28 cellular contexts compared by ENCODE assay signal in the genomic region with DNA sequence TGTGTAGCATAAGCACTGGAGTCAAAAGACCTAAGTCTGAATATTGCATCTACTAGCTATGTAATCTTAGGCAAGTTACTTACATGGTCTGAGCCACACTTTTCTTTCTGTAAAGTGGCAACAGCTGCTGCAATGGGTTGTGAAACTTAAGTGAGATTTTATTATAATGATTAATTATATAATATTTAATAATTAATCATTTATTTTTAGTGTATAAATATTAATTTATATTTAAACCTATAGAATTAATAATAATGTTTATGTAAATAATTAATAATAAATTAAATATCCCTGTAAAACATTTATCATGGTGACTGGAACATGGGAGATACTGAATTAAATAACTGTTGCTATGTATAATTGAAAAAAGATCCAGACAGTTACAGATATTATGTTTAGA.
"Had no signal": no experiment of that assay in that cellular context is flagged by ENCODE, and none has a peak within 500 bp of the region (broad histone marks: within the 10 kb centered on the region; RNA-seq: fewer than 3 reads in every experiment).

No MANE protein-coding gene starts in this region.

- ATAC-seq: activated T-cell treated with anti-CD3 and anti-CD28 coated beads, Interleukin-2, amount 50 U/mL, for 72 hours; effector memory CD8-positive, alpha-beta T cell; foreskin keratinocyte; gastroesophageal sphincter; T-helper 17 cell had no signal

- H3K9me3 ChIP-seq: esophagus muscularis mucosa, gastroesophageal sphincter had no signal

- FAIRE-seq: astrocyte, bronchial epithelial cell had no signal

- H3K4me3 ChIP-seq: coronary artery, dorsolateral prefrontal cortex, esophagus muscularis mucosa, gastroesophageal sphincter had no signal

- H3K27me3 ChIP-seq: brain microvascular endothelial cell, dorsolateral prefrontal cortex, esophagus muscularis mucosa, foreskin keratinocyte, gastroesophageal sphincter had no signal

- H3K36me3 ChIP-seq: brain microvascular endothelial cell, esophagus muscularis mucosa, gastroesophageal sphincter had no signal

- DNase-seq: activated CD4-positive, alpha-beta memory T cell treated with anti-CD3 and anti-CD28 coated beads, Interleukin-2, amount 10 ng/mL, durations not matched to agents 7 days and 5 days; activated CD4-positive, alpha-beta T cell treated with anti-CD3 and anti-CD28 coated beads for 1 hour; activated CD4-positive, alpha-beta T cell treated with anti-CD3 and anti-CD28 coated beads for 4 hours; activated CD4-positive, alpha-beta T cell treated with anti-CD3 and anti-CD28 coated beads, Interleukin-2, amount 10 ng/mL, durations not matched to agents 7 days and 5 days; activated CD4-positive, alpha-beta T cell treated with anti-CD3 and anti-CD28 coated beads, Interleukin-2, amount 50 U/mL, for 4 hours; activated CD8-positive, alpha-beta memory T cell treated with anti-CD3 and anti-CD28 coated beads, Interleukin-2, amount 50 U/mL, for 48 hours; activated effector memory CD4-positive, alpha-beta T cell treated with Interleukin-2 at 50 U/mL for 16 hours; activated gamma-delta T cell treated with Interleukin-2 at 50 U/mL for 16 hours; activated naive CD4-positive, alpha-beta T cell treated with anti-CD3 and anti-CD28 coated beads, Interleukin-2, amount 50 U/mL, for 16 hours; activated naive CD4-positive, alpha-beta T cell treated with Interleukin-2 at 50 U/mL for 16 hours; activated T-cell treated with anti-CD3 and anti-CD28 coated beads for 4 hours; activated T-cell treated with anti-CD3 and anti-CD28 coated beads, Interleukin-2, amount 50 U/mL, for 24 hours; activated T-cell treated with anti-CD3 and anti-CD28 coated beads, Interleukin-2, amount 50 U/mL, for 72 hours; amniotic stem cell; anterior cingulate cortex; brain microvascular endothelial cell; dorsolateral prefrontal cortex; effector memory CD8-positive, alpha-beta T cell; erythroblast; foreskin keratinocyte; T-helper 1 cell; T-helper 17 cell; T1000 had no signal

- H3K4me1 ChIP-seq: esophagus muscularis mucosa, foreskin keratinocyte, gastroesophageal sphincter had no signal

- H3K27ac ChIP-seq: brain microvascular endothelial cell, coronary artery, dorsolateral prefrontal cortex, esophagus muscularis mucosa, foreskin keratinocyte, gastroesophageal sphincter had no signal
